Comparison of ENCODE assay signal across 1 cellular context in the genomic region with DNA sequence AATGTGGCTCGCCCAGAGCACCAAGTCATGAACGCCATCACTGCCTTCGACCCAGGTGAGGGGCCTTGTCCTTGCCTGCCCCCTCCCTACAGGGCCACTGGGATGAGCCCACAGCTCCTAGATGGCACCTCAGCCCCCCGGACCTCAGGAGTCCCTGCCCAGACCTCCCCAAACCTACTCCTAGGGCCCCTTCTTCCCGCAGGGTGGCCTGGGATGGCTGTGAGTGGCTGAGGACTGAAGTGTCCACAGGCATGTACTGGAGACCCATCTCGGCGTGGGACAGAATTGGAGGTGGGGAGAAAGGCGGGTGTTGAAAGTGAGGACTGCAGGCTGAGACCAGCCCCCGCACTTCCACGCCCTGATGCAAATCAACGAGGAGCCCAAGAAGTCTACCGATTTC.
TF ChIP-seq lines count a peak whose summit lies in the region.

No MANE protein-coding gene starts in this region.

TF ChIP-seq in IMR-90, 13 proteins besides CTCF, POLR2A, EP300 and RAD21 (continued from another document):
- TF ChIP-seq ELK1 (IDR thresholded peaks at IDR 0.05; ENCODE audit: borderline replicate concordance, low read depth, low read length) (no peak), NFE2L2 (IDR thresholded peaks at IDR 0.05; ENCODE audit: low read depth, low read length) (no peak), CHD1 (IDR thresholded peaks at IDR 0.05; ENCODE audit: low read depth, low read length) (no peak), USF2 (IDR thresholded peaks at IDR 0.05; ENCODE audit: low read depth, low read length) (no peak), FOS (IDR thresholded peaks at IDR 0.05; ENCODE audit: low read depth, low read length) (no peak), CEBPB (IDR thresholded peaks at IDR 0.05; ENCODE audit: low read depth, low read length) (no peak)
